In genomic region chr7:82266081-82266480, GRCh38 we compare ENCODE assay signal across 15 cellular contexts.
DNase-seq lines count a peak whose midpoint lies in the region; ATAC-seq and TF ChIP-seq lines count a peak whose summit lies in the region.
"Had no signal": no experiment of that assay in that cellular context is flagged by ENCODE, and none has a peak within 500 bp of the region (broad histone marks: within the 10 kb centered on the region; RNA-seq: fewer than 3 reads in every experiment).

No MANE protein-coding gene starts in this region.

- H3K9me3 ChIP-seq in psoas muscle, result no peaks in the 10 kb centered on the region
- H3K9me3 ChIP-seq: Caco-2 had no signal

- no peak for TF ChIP-seq CTCF in psoas muscle (IDR thresholded peaks at IDR 0.05)

- intact Hi-C loops in psoas muscle (cut with DNase I), result no loop called here

- in situ Hi-C loops in G401 (cut with HindIII; ENCODE audit: low sequenced_read_pairs), result no loop called here

- H3K27ac ChIP-seq in psoas muscle, result peak overlapping the region; percentile 17
- H3K27ac ChIP-seq: 22Rv1, GM23248, HL-60 had no signal

- H3K36me3 ChIP-seq in psoas muscle (ENCODE audit: insufficient read depth in 1 of 2, low read depth in 1 of 2), result no peaks in the 10 kb centered on the region

- H3K4me1 ChIP-seq in psoas muscle, result peaks cover 45% of the 10 kb centered on the region
- H3K4me1 ChIP-seq: Caco-2 had no signal

- H3K27me3 ChIP-seq in psoas muscle (ENCODE audit: insufficient read depth in 3 of 3, low read length in 2 of 3), result no peaks in the 10 kb centered on the region

- ATAC-seq in SK-N-SH treated with all-trans-retinoic acid at 6 μM for 48 hours, result no peak
- ATAC-seq in psoas muscle, result no peak
- ATAC-seq in GM18873 (IDR thresholded peaks at IDR 0.05; ENCODE audit: low FRiP score, unreplicated experiment), result no peak
- ATAC-seq: HCT116 had no signal

- H3K4me3 ChIP-seq in psoas muscle, result no peak overlapping the region
- H3K4me3 ChIP-seq: GM23248 had no signal

- peak; percentile 80 for DNase-seq in NCI-H1092 treated with DMSO at 0.1 percent for 48 hours (lab: John Stamatoyannopoulos, UW)
- no peak for DNase-seq in NCI-H1092 (lab: John Stamatoyannopoulos, UW)
- DNase-seq in G401 (ENCODE audit: low spot score), result peak; percentile 13
- no peak for DNase-seq in psoas muscle
- no peak for DNase-seq in cerebellar cortex (ENCODE audit: low spot score)
- DNase-seq: Caco-2; CD8-positive, alpha-beta memory T cell; DND-41; GF-D8; GM23248 had no signal

TF ChIP-seq in SK-N-SH treated with all-trans-retinoic acid at 6 μM for 48 hours, 23 proteins besides CTCF, POLR2A, EP300 and RAD21:
- no peak for TF ChIP-seq ZNF8 (CRISPR knock-in tag; IDR thresholded peaks at IDR 0.05)
- no peak for TF ChIP-seq PPARA (CRISPR knock-in tag; IDR thresholded peaks at IDR 0.05; ENCODE audit: borderline replicate concordance)
- TF ChIP-seq TOX (CRISPR knock-in tag; IDR thresholded peaks at IDR 0.05; ENCODE audit: borderline replicate concordance), result no peak
- peak; percentile 18; the same call in 1 of the 2 replicates for TF ChIP-seq TCF4 (CRISPR knock-in tag; IDR thresholded peaks at IDR 0.05; ENCODE audit: borderline replicate concordance)
- no peak for TF ChIP-seq CSRNP3 (CRISPR knock-in tag; IDR thresholded peaks at IDR 0.05)
- no peak for TF ChIP-seq ZC3H10 (CRISPR knock-in tag; IDR thresholded peaks at IDR 0.05)
- no peak for TF ChIP-seq ARNTL (CRISPR knock-in tag; IDR thresholded peaks at IDR 0.05; ENCODE audit: borderline replicate concordance, low read depth)
- TF ChIP-seq RARB (CRISPR knock-in tag; IDR thresholded peaks at IDR 0.05), result no peak
- TF ChIP-seq TSHZ2 (CRISPR knock-in tag; IDR thresholded peaks at IDR 0.05), result peak; percentile 91
- no peak for TF ChIP-seq OSR1 (CRISPR knock-in tag; IDR thresholded peaks at IDR 0.05)
- peak; percentile 81 for TF ChIP-seq ISL1 (CRISPR knock-in tag; IDR thresholded peaks at IDR 0.05)

Comparison
In these comparisons a context has a peak if more than half of its experiments do, and no peak if none do; other contexts are left out.
1. DNase-seq: peak in NCI-H1092 treated with DMSO at 0.1 percent for 48 hours (single experiment) and G401 (single experiment); none in NCI-H1092 (single experiment), psoas muscle (0 of 2) and cerebellar cortex (single experiment).